Comparison of ENCODE assay signal across 11 cellular contexts in the genomic region with DNA sequence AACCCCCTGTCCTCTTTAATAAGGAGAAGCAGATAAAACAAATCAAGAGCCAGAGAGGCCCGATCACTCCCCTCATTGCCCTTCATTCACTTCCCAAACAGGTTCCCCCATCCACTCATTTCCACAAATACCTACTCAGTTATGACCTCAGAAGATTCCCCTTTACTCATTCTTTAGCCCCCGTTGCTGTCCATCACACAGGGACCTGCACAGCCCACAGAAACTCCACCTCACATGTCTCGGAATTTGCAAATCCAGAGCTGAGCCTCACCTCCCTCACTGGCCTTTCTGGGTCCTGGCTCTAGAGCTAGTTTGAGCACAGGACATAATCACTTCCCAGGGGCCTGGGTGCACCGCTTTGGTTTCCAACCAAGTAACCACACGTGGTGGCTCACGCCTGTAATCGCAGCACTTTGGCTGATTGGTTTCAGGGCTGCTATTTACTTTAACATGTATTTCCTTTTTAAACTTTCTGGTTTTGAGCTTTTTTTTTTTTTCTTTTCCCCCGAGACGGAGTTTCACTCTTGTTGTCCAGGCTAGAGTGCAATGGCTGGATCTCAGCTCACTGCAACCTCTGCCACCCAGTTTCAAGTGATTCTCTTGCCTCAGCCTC. TPM values are rescaled to one million over a fixed set of nuclear protein-coding genes. Genes with fewer than 3 reads are reported as not detected.
DNase-seq lines count a peak whose midpoint lies in the region; ATAC-seq and TF ChIP-seq lines count a peak whose summit lies in the region.
"Had no signal": no experiment of that assay in that cellular context is flagged by ENCODE, and none has a peak within 500 bp of the region (broad histone marks: within the 10 kb centered on the region; RNA-seq: fewer than 3 reads in every experiment).

No MANE protein-coding gene starts in this region.

- peak overlapping the region; percentile 26 to 66 for H3K27ac Mint-ChIP-seq in activated naive CD4-positive, alpha-beta T cell treated with anti-CD3 and anti-CD28 coated beads, Interleukin-2, amount 50 U/mL, for 72 hours
- peak overlapping the region; percentile 57 for H3K27ac Mint-ChIP-seq in activated CD8-positive, alpha-beta memory T cell treated with anti-CD3 and anti-CD28 coated beads, Interleukin-2, amount 10 ng/mL, durations not matched to agents 7 days and 5 days

- DNase-seq in activated naive CD4-positive, alpha-beta T cell treated with anti-CD3 and anti-CD28 coated beads, Interleukin-2, amount 50 U/mL, for 72 hours (ENCODE audit: low spot score in 2 of 2), result no peak
- DNase-seq in activated naive CD4-positive, alpha-beta T cell (lab: John Stamatoyannopoulos, UW), result no peak
- peak; percentile 74 for DNase-seq in activated CD8-positive, alpha-beta memory T cell treated with anti-CD3 and anti-CD28 coated beads, Interleukin-2, amount 10 ng/mL, durations not matched to agents 7 days and 5 days
- DNase-seq in tibial nerve (ENCODE audit: low spot score in 2 of 2) (no peak), NCI-H1930 (lab: John Stamatoyannopoulos, UW) (no peak), occipital lobe (lab: John Stamatoyannopoulos, UW) (no peak), RWPE1 (ENCODE audit: low spot score) (no peak)
- DNase-seq: NCI-H1417 treated with DMSO at 0.1 percent for 48 hours had no signal

- WGBS in tibial nerve, 2 donors, result 85 to 87% methylated on average over 9 of the region's 9 CpGs

- POLR2A ChIA-PET in RWPE1 (lab: Yijun Ruan, JAX; ENCODE audit: low non-redundant PET), result no interaction called here

- no peak for TF ChIP-seq POLR2A in tibial nerve (IDR thresholded peaks at IDR 0.05)

- CTCF ChIA-PET in activated CD8-positive, alpha-beta memory T cell treated with anti-CD3 and anti-CD28 coated beads, Interleukin-2, amount 10 ng/mL, durations not matched to agents 7 days and 5 days (lab: Charles Lee), result interaction anchor here (1.2 to 2.2 kb wide), 2 partner anchors 10 to 34 kb away, joined by 4 to 8 read pairs; no protein-coding TSS in a partner anchor
- CTCF ChIA-PET in RWPE1 (lab: Yijun Ruan, JAX), result interaction anchor here (0.8 kb wide), 1 partner anchor 37 kb away, joined by 3 read pairs; no protein-coding TSS in a partner anchor

- ATAC-seq in activated naive CD4-positive, alpha-beta T cell treated with anti-CD3 and anti-CD28 coated beads, Interleukin-2, amount 50 U/mL, for 72 hours, result peak; percentile 44 to 67
- ATAC-seq in HG02885 (IDR thresholded peaks at IDR 0.05; ENCODE audit: poor library complexity, unreplicated experiment), result peak; percentile 86
- peak; percentile 86 for ATAC-seq in activated CD8-positive, alpha-beta memory T cell treated with anti-CD3 and anti-CD28 coated beads, Interleukin-2, amount 10 ng/mL, durations not matched to agents 7 days and 5 days

- H3K36me3 ChIP-seq in tibial nerve, result peaks cover 0 to 13% (median 0%) of the 10 kb centered on the region in 3 donors

- no peak for TF ChIP-seq CTCF in tibial nerve (IDR thresholded peaks at IDR 0.05)
- no peak for TF ChIP-seq CTCF in RWPE1 (conservative IDR thresholded peaks at IDR 0.05; ENCODE audit: low read depth)

- peak overlapping the region in 3 of 4 donors; percentile 71 to 88 (median 83) for H3K27ac ChIP-seq in tibial nerve
- no peak overlapping the region for H3K27ac ChIP-seq in RWPE1
- H3K27ac ChIP-seq: C4-2B, neutrophil had no signal

- no peak overlapping the region for H3K4me3 ChIP-seq in tibial nerve

- no peak for TF ChIP-seq EP300 in tibial nerve (IDR thresholded peaks at IDR 0.05)

- H3K4me1 Mint-ChIP-seq in activated CD8-positive, alpha-beta memory T cell treated with anti-CD3 and anti-CD28 coated beads, Interleukin-2, amount 10 ng/mL, durations not matched to agents 7 days and 5 days, result peaks cover 48% of the 10 kb centered on the region

- peak overlapping the region; percentile 7 for H3K4me3 Mint-ChIP-seq in activated CD8-positive, alpha-beta memory T cell treated with anti-CD3 and anti-CD28 coated beads, Interleukin-2, amount 10 ng/mL, durations not matched to agents 7 days and 5 days

- H3K27me3 Mint-ChIP-seq in activated CD8-positive, alpha-beta memory T cell treated with anti-CD3 and anti-CD28 coated beads, Interleukin-2, amount 10 ng/mL, durations not matched to agents 7 days and 5 days, result no peaks in the 10 kb centered on the region

- no peaks in the 10 kb centered on the region for H3K9me3 Mint-ChIP-seq in activated naive CD4-positive, alpha-beta T cell treated with anti-CD3 and anti-CD28 coated beads, Interleukin-2, amount 50 U/mL, for 72 hours
- H3K9me3 Mint-ChIP-seq in activated CD8-positive, alpha-beta memory T cell treated with anti-CD3 and anti-CD28 coated beads, Interleukin-2, amount 10 ng/mL, durations not matched to agents 7 days and 5 days (ENCODE audit: low read depth), result no peaks in the 10 kb centered on the region

- no peaks in the 10 kb centered on the region for H3K27me3 ChIP-seq in tibial nerve
- H3K27me3 ChIP-seq: neutrophil had no signal

- no peaks in the 10 kb centered on the region for H3K9me3 ChIP-seq in tibial nerve
- H3K9me3 ChIP-seq: neutrophil had no signal

- peaks cover 0 to 10% of the 10 kb centered on the region in 2 donors for H3K36me3 Mint-ChIP-seq in activated naive CD4-positive, alpha-beta T cell treated with anti-CD3 and anti-CD28 coated beads, Interleukin-2, amount 50 U/mL, for 72 hours
- peaks cover 19% of the 10 kb centered on the region for H3K36me3 Mint-ChIP-seq in activated CD8-positive, alpha-beta memory T cell treated with anti-CD3 and anti-CD28 coated beads, Interleukin-2, amount 10 ng/mL, durations not matched to agents 7 days and 5 days

- H3K4me1 ChIP-seq in tibial nerve, result peaks cover 0 to 62% (median 26%) of the 10 kb centered on the region in 4 donors

RNA-seq across cellular contexts. Expression of a gene that starts 17.8 kb away (rescaled TPM):
- total RNA-seq in activated naive CD4-positive, alpha-beta T cell treated with anti-CD3 and anti-CD28 coated beads, Interleukin-2, amount 50 U/mL, for 72 hours, result 10 to 100 TPM; 84.7 to 88.3 TPM
- total RNA-seq in activated CD8-positive, alpha-beta memory T cell treated with anti-CD3 and anti-CD28 coated beads, Interleukin-2, amount 10 ng/mL, durations not matched to agents 7 days and 5 days, result 100 to 1,000 TPM; 110 to 144 TPM
- total RNA-seq in tibial nerve (100 to 1,000 TPM in 1 of 4 donors, 10 to 100 TPM in 3; 88.8 to 121 (median 92.0) TPM), occipital lobe (43.5 TPM)

RNA-seq across cellular contexts. Expression of a gene that starts 42.1 kb away (rescaled TPM):
- total RNA-seq in activated naive CD4-positive, alpha-beta T cell treated with anti-CD3 and anti-CD28 coated beads, Interleukin-2, amount 50 U/mL, for 72 hours, result 10 to 100 TPM; 53.5 to 61.6 TPM
- 10 to 100 TPM; 44.4 to 52.0 TPM for total RNA-seq in activated CD8-positive, alpha-beta memory T cell treated with anti-CD3 and anti-CD28 coated beads, Interleukin-2, amount 10 ng/mL, durations not matched to agents 7 days and 5 days
- 10 to 100 TPM in 3 of 4 donors, 1 to 10 TPM in 1; 6.1 to 30.8 (median 25.3) TPM for total RNA-seq in tibial nerve
- 29.8 TPM for total RNA-seq in occipital lobe

RNA-seq across cellular contexts. Expression of a gene that starts 54.8 kb away (rescaled TPM):
- 10 to 100 TPM; 12.7 to 39.6 TPM for total RNA-seq in activated naive CD4-positive, alpha-beta T cell treated with anti-CD3 and anti-CD28 coated beads, Interleukin-2, amount 50 U/mL, for 72 hours
- 10 to 100 TPM; 11.2 to 14.7 TPM for total RNA-seq in activated CD8-positive, alpha-beta memory T cell treated with anti-CD3 and anti-CD28 coated beads, Interleukin-2, amount 10 ng/mL, durations not matched to agents 7 days and 5 days
- total RNA-seq in tibial nerve (10 to 100 TPM; 31.2 to 46.3 (median 40.5) TPM), occipital lobe (39.8 TPM)
